ENCODE assay signal across 4 cellular contexts in genomic region chr9:18207735-18208134, GRCh38.
"Had no signal": no experiment of that assay in that cellular context is flagged by ENCODE, and none has a peak within 500 bp of the region (broad histone marks: within the 10 kb centered on the region; RNA-seq: fewer than 3 reads in every experiment).

No MANE protein-coding gene starts in this region.

- DNase-seq: KG1 had no signal

- H3K27ac ChIP-seq: HL-60 had no signal

- H3K4me3 ChIP-seq: GM23338, K562 had no signal

- ATAC-seq: K562 had no signal
